14 cellular contexts compared by ENCODE assay signal in the genomic region with DNA sequence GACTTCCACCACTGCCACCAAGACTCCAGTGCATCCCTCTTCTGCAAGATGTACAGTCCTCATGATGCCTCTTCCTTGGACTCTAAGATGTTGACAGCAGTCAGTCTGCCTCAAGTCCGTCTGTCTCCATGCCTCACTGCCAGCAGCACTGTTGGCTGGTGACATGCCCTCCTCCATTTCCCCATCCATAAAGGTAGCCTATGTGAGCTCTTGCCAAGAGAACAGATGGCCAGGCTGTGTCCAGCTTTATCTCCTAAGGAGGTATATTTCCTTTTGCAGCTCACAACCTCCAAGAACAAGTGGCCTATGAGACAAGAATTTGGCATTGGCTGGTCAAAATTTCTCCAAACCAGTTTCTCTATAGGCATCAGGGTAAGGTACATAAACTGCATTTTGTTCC.
DNase-seq lines count a peak whose midpoint lies in the region; ATAC-seq and TF ChIP-seq lines count a peak whose summit lies in the region.
"Had no signal": no experiment of that assay in that cellular context is flagged by ENCODE, and none has a peak within 500 bp of the region (broad histone marks: within the 10 kb centered on the region; RNA-seq: fewer than 3 reads in every experiment).

No MANE protein-coding gene starts in this region.

- in situ Hi-C loops in G401 (cut with HindIII; ENCODE audit: low sequenced_read_pairs), result no loop called here

- peak overlapping the region; percentile 99; the same call in 1 of the 2 replicates for H3K27ac ChIP-seq in VCaP

- TF ChIP-seq CTCF in VCaP (conservative IDR thresholded peaks at IDR 0.05), result no peak

- DNase-seq in G401 (ENCODE audit: low spot score) (peak; percentile 96), cerebellum (ENCODE audit: low spot score) (peak; percentile 74), T-helper 9 cell (no peak), NCI-H1694 (lab: John Stamatoyannopoulos, UW) (no peak)
- DNase-seq: Calu3; CD4-positive, alpha-beta memory T cell; COR-L47; DMS79; EL; GF-D8; HFFc6 had no signal

- ATAC-seq in HG02623 (IDR thresholded peaks at IDR 0.05; ENCODE audit: unreplicated experiment), result no peak
- ATAC-seq: GM23338 had no signal

Comparison
In these comparisons a context has a peak if more than half of its experiments do, and no peak if none do; other contexts are left out.
1. DNase-seq: peak in G401 (single experiment) and cerebellum (single experiment); none in T-helper 9 cell (single experiment) and NCI-H1694 (single experiment).